ENCODE assay signal across 8 cellular contexts in genomic region chr12:93591137-93591868, GRCh38. TPM values are rescaled to one million over a fixed set of nuclear protein-coding genes. Genes with fewer than 3 reads are reported as not detected.
DNase-seq lines count a peak whose midpoint lies in the region; ATAC-seq and TF ChIP-seq lines count a peak whose summit lies in the region.

No MANE protein-coding gene starts in this region.

- H3K4me2 ChIP-seq in BLaER1, result peak overlapping the region; percentile 75

- peak overlapping the region; percentile 95 for H3K27ac ChIP-seq in BLaER1
- peak overlapping the region; percentile 89 for H3K27ac ChIP-seq in foreskin keratinocyte
- H3K27ac ChIP-seq in urinary bladder (ENCODE audit: low read depth), result peak overlapping the region; percentile 85

- H3K9me3 Mint-ChIP-seq in nephron, result no peaks in the 10 kb centered on the region

- peaks cover 19% of the 10 kb centered on the region for H3K4me1 Mint-ChIP-seq in nephron

- WGBS in urinary bladder, result under 1% methylated on average over 37 of the region's 37 CpGs

- peak overlapping the region; percentile 85 to 91 (median 87) for H3K4me3 Mint-ChIP-seq in nephron

- H3K4me1 ChIP-seq in BLaER1, result peaks cover 58% of the 10 kb centered on the region
- H3K4me1 ChIP-seq in NT2/D1 (ENCODE audit: insufficient read depth, insufficient read length), result no peaks in the 10 kb centered on the region
- H3K4me1 ChIP-seq in foreskin keratinocyte, result peaks cover 4% of the 10 kb centered on the region
- H3K4me1 ChIP-seq in urinary bladder (ENCODE audit: insufficient read depth), result no peaks in the 10 kb centered on the region

- peak overlapping the region in 1 of 3 experiments; percentile 8 for H3K27ac Mint-ChIP-seq in nephron

- no peaks in the 10 kb centered on the region for H3K36me3 ChIP-seq in BLaER1
- no peaks in the 10 kb centered on the region for H3K36me3 ChIP-seq in NT2/D1 (ENCODE audit: insufficient read depth, insufficient read length, low read length)
- H3K36me3 ChIP-seq in urinary bladder (ENCODE audit: insufficient read depth), result no peaks in the 10 kb centered on the region

- DNase-seq in NT2/D1 (ENCODE audit: low read depth, low spot score) (peak; percentile 54), foreskin keratinocyte (peak; percentile 45 to 72)
- peak; percentile 32 for DNase-seq in activated effector memory CD4-positive, alpha-beta T cell treated with Interleukin-2 at 50 U/mL for 16 hours

- ATAC-seq in GM19025 (IDR thresholded peaks at IDR 0.05; ENCODE audit: low read depth, unreplicated experiment) (peak; percentile 67), HG03280 (IDR thresholded peaks at IDR 0.05; ENCODE audit: unreplicated experiment) (peak; percentile 80), foreskin keratinocyte (peak; percentile 85)

- peaks cover 61% of the 10 kb centered on the region for H3K27me3 Mint-ChIP-seq in nephron (ENCODE audit: low read depth)

- H3K4me3 ChIP-seq in BLaER1 (peak overlapping the region; percentile 59), NT2/D1 (ENCODE audit: insufficient read length, low read depth) (peak overlapping the region; percentile 62), urinary bladder (ENCODE audit: low read depth, low read length) (peak overlapping the region; percentile 42)

- peaks cover 86% of the 10 kb centered on the region for H3K27me3 ChIP-seq in BLaER1
- peaks cover 9% of the 10 kb centered on the region for H3K27me3 ChIP-seq in NT2/D1 (ENCODE audit: insufficient read depth, insufficient read length)
- no peaks in the 10 kb centered on the region for H3K27me3 ChIP-seq in foreskin keratinocyte

- H3K36me3 Mint-ChIP-seq in nephron (ENCODE audit: low read depth), result no peaks in the 10 kb centered on the region

- peaks cover 16% of the 10 kb centered on the region; the same call in 1 of the 2 replicates for H4K20me1 ChIP-seq in BLaER1

- H3K9ac ChIP-seq in BLaER1 (peak overlapping the region; percentile 81), NT2/D1 (ENCODE audit: insufficient read length, low read depth) (peak overlapping the region; percentile 80)

- peak; percentile 7 for TF ChIP-seq CTCF in foreskin keratinocyte (conservative IDR thresholded peaks at IDR 0.05)
- TF ChIP-seq CTCF in nephron (IDR thresholded peaks at IDR 0.05; ENCODE audit: unreplicated experiment in 3 of 3), result no peak

- H3K9me3 ChIP-seq in BLaER1, result no peaks in the 10 kb centered on the region
- no peaks in the 10 kb centered on the region for H3K9me3 ChIP-seq in NT2/D1 (ENCODE audit: insufficient read depth, low read length)

RNA-seq across cellular contexts. Expression of gene SOCS2, which starts 18.8 kb away (rescaled TPM):
- 18.1 and 24.8 TPM in 2 replicates for total RNA-seq in foreskin keratinocyte
- 15.1 and 15.2 TPM in 2 replicates for polyA plus RNA-seq in foreskin keratinocyte
- total RNA-seq in urinary bladder, result 57.7 TPM
- polyA plus RNA-seq in urinary bladder, result 67.9 TPM

Comparison
In these comparisons a context has a peak if more than half of its experiments do, and no peak if none do; other contexts are left out.
1. Peak in every context shown above with its lines: DNase-seq, ATAC-seq, H3K4me3 ChIP-seq and H3K27ac ChIP-seq.